ENCODE assay signal across 23 cellular contexts in the genomic region with DNA sequence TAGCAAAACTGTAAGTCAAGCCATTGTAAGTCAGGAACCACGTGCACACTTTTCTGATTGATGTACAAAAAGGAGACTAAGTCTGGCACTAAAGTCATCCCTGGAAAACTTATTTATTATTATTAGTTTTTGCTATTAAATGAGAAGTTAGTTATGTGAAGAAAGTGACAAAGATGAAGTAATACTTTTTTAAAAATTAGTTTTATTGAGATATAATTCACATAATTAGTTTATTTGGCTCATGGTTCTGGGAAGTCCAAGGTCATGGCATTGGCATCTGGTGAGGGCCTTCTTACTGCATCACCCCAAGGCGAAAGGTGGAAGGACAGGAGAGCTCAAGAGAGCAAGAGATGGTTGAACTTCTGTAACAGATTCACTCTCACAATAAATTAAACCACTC.
"Had no signal": no experiment of that assay in that cellular context is flagged by ENCODE, and none has a peak within 500 bp of the region (broad histone marks: within the 10 kb centered on the region; RNA-seq: fewer than 3 reads in every experiment).

No MANE protein-coding gene starts in this region.

- H3K27me3 Mint-ChIP-seq: naive B cell had no signal

- H3K36me3 ChIP-seq: gastroesophageal sphincter, left lung, lower lobe of right lung had no signal

- H3K4me3 ChIP-seq: coronary artery, dorsolateral prefrontal cortex, esophagus muscularis mucosa, gastroesophageal sphincter, heart left ventricle, hepatocyte, left lung, lower lobe of right lung, mucosa of descending colon had no signal

- H3K9me3 ChIP-seq: gastroesophageal sphincter, left lung, lower lobe of right lung, mucosa of descending colon had no signal

- H3K27ac Mint-ChIP-seq: immature natural killer cell, mesothelial cell of epicardium had no signal

- H2AFZ ChIP-seq: hepatocyte had no signal

- H3K4me2 ChIP-seq: hepatocyte had no signal

- H3K4me1 ChIP-seq: esophagus muscularis mucosa, gastroesophageal sphincter, left lung had no signal

- H3K36me3 Mint-ChIP-seq: immature natural killer cell had no signal

- H3K9me3 Mint-ChIP-seq: immature natural killer cell, naive B cell had no signal

- H3K4me1 Mint-ChIP-seq: mesothelial cell of epicardium had no signal

- H3K27ac ChIP-seq: coronary artery, esophagus muscularis mucosa, gastroesophageal sphincter, heart left ventricle, hepatocyte, left lung, lower lobe of right lung had no signal

- DNase-seq: dermis blood vessel endothelial cell; dorsolateral prefrontal cortex; effector CD4-positive, alpha-beta T cell; effector memory CD4-positive, alpha-beta T cell; foreskin keratinocyte; heart left ventricle; hypothalamus; immature natural killer cell; islet precursor cell; kidney; kidney glomerular epithelial cell; left colon; left lung; left ventricle myocardium superior; lower lobe of right lung; mesenchymal stem cell; mucosa of descending colon; naive B cell had no signal

- H3K4me3 Mint-ChIP-seq: immature natural killer cell, mesothelial cell of epicardium, naive B cell had no signal

- H3K27me3 ChIP-seq: dorsolateral prefrontal cortex, esophagus muscularis mucosa, foreskin keratinocyte, gastroesophageal sphincter, heart left ventricle, hepatocyte, left lung had no signal
